Comparison of ENCODE assay signal across 32 cellular contexts in genomic region chr17:39999067-39999466, GRCh38. TPM values are rescaled to one million over a fixed set of nuclear protein-coding genes. Genes with fewer than 3 reads are reported as not detected.
DNase-seq lines count a peak whose midpoint lies in the region; ATAC-seq, FAIRE-seq and TF ChIP-seq lines count a peak whose summit lies in the region.
"Had no signal": no experiment of that assay in that cellular context is flagged by ENCODE, and none has a peak within 500 bp of the region (broad histone marks: within the 10 kb centered on the region; RNA-seq: fewer than 3 reads in every experiment).

No MANE protein-coding gene starts in this region.

- no peak overlapping the region for H2BK12ac ChIP-seq in mesenchymal stem cell (ENCODE audit: low read length in 2 of 2)

- no peak overlapping the region for H2BK15ac ChIP-seq in mesenchymal stem cell (ENCODE audit: low read depth, poor library complexity, severe bottlenecking)

- H3K23ac ChIP-seq in mesenchymal stem cell (ENCODE audit: low read length in 2 of 2), result no peak overlapping the region

- no peaks in the 10 kb centered on the region for H3K4me1 ChIP-seq in mesenchymal stem cell (ENCODE audit: control insufficient read depth, insufficient read depth, low read depth, low read length)
- peaks cover 11% of the 10 kb centered on the region for H3K4me1 ChIP-seq in mucosa of descending colon (ENCODE audit: low read depth)

- no peak overlapping the region for H3K14ac ChIP-seq in mesenchymal stem cell (ENCODE audit: low read length in 2 of 2)

- H3K4me3 ChIP-seq in mesenchymal stem cell (ENCODE audit: insufficient read depth in 1 of 2, low read depth in 1 of 2, low read length in 2 of 2), result no peak overlapping the region
- no peak overlapping the region for H3K4me3 ChIP-seq in mucosa of descending colon
- H3K4me3 ChIP-seq: ovary, stomach, tibial nerve had no signal

- intact Hi-C loops in mucosa of descending colon (cut with DNase I, micrococcal nuclease), result no loop called here

- WGBS in mesenchymal stem cell, result 83% methylated on average over 4 of the region's 4 CpGs

- H3K9ac ChIP-seq in mesenchymal stem cell (ENCODE audit: low read length), result no peak overlapping the region

- peaks cover 6% of the 10 kb centered on the region for H3K27me3 Mint-ChIP-seq in brain
- H3K27me3 Mint-ChIP-seq: activated CD4-positive, alpha-beta T cell treated with anti-CD3 and anti-CD28 coated beads for 36 hours; activated T-cell treated with anti-CD3 and anti-CD28 coated beads, Interleukin-2, amount 50 U/mL, for 24 hours; central memory CD8-positive, alpha-beta T cell had no signal

- no peak overlapping the region for H2AFZ ChIP-seq in mesenchymal stem cell (ENCODE audit: low read depth, low read length)

- peaks cover 32% of the 10 kb centered on the region for H3K36me3 Mint-ChIP-seq in brain

- H3K9me3 ChIP-seq in mesenchymal stem cell (ENCODE audit: control insufficient read depth, low read length), result no peaks in the 10 kb centered on the region
- no peaks in the 10 kb centered on the region for H3K9me3 ChIP-seq in mucosa of descending colon
- H3K9me3 ChIP-seq: ovary, stomach, tibial nerve had no signal

- no peak overlapping the region for H2BK5ac ChIP-seq in mesenchymal stem cell (ENCODE audit: low read depth, low read length, poor library complexity, severe bottlenecking)

- H3K36me3 ChIP-seq in mesenchymal stem cell (ENCODE audit: control insufficient read depth in 1 of 2, insufficient read depth in 2 of 2, low read depth in 1 of 2, low read length in 2 of 2), result peaks cover 40 to 42% of the 10 kb centered on the region in 2 experiments
- peaks cover 3% of the 10 kb centered on the region for H3K36me3 ChIP-seq in mucosa of descending colon (ENCODE audit: low read depth)
- H3K36me3 ChIP-seq: ovary had no signal

- no peak overlapping the region for H3K4me3 Mint-ChIP-seq in brain
- H3K4me3 Mint-ChIP-seq: activated CD4-positive, alpha-beta T cell treated with anti-CD3 and anti-CD28 coated beads for 36 hours; activated T-cell treated with anti-CD3 and anti-CD28 coated beads, Interleukin-2, amount 50 U/mL, for 24 hours; central memory CD8-positive, alpha-beta T cell; nephron; T-helper 1 cell treated with Interleukin-12 subunit alpha and Interleukin-12 subunit beta and Interleukin-4 antibody, amounts not matched to agents 30 μg/mL and 1 μg/mL, for 36 hours had no signal

- no peaks in the 10 kb centered on the region for H3K9me3 Mint-ChIP-seq in brain
- H3K9me3 Mint-ChIP-seq: activated T-cell treated with anti-CD3 and anti-CD28 coated beads, Interleukin-2, amount 50 U/mL, for 24 hours; central memory CD8-positive, alpha-beta T cell; nephron; T-helper 1 cell treated with Interleukin-12 subunit alpha and Interleukin-12 subunit beta and Interleukin-4 antibody, amounts not matched to agents 30 μg/mL and 1 μg/mL, for 36 hours had no signal

- no peak overlapping the region for H3K27ac ChIP-seq in mesenchymal stem cell (ENCODE audit: low read length, poor library complexity, severe bottlenecking)
- H3K27ac ChIP-seq: C4-2B, ovary, stomach, tibial nerve had no signal

- H2BK120ac ChIP-seq in mesenchymal stem cell (ENCODE audit: low read depth, low read length), result no peak overlapping the region

- H3K18ac ChIP-seq in mesenchymal stem cell (ENCODE audit: low read depth in 1 of 2, low read length in 2 of 2), result no peak overlapping the region

- H3K4me2 ChIP-seq in mesenchymal stem cell (ENCODE audit: low read length, poor library complexity, severe bottlenecking), result no peak overlapping the region

- ATAC-seq in HG03520 (IDR thresholded peaks at IDR 0.05; ENCODE audit: unreplicated experiment), result no peak
- ATAC-seq in mucosa of descending colon, result no peak
- ATAC-seq: left colon, right cardiac atrium had no signal

- H3K27me3 ChIP-seq in mesenchymal stem cell (ENCODE audit: control insufficient read depth in 1 of 2, insufficient read depth in 1 of 2, low read length in 2 of 2), result no peaks in the 10 kb centered on the region
- H3K27me3 ChIP-seq: ovary, stomach, tibial nerve had no signal

- H3K4ac ChIP-seq in mesenchymal stem cell (ENCODE audit: low read depth in 1 of 2, low read length in 2 of 2), result no peak overlapping the region

- no peak for FAIRE-seq in urothelium cell line (lab: Jason Lieb, UNC)
- FAIRE-seq: G401.6, RCC 7860 had no signal

- no peak overlapping the region for H2AK5ac ChIP-seq in mesenchymal stem cell (ENCODE audit: low read length, severe bottlenecking)

- peak; percentile 50 for DNase-seq in ELR (ENCODE audit: low read depth)
- peak; percentile 24 for DNase-seq in M059J (ENCODE audit: low read depth)
- DNase-seq in mesenchymal stem cell, result peak; percentile 29
- DNase-seq in mucosa of descending colon, result no peak
- DNase-seq in urothelium cell line (ENCODE audit: low spot score), result no peak
- DNase-seq in C1 segment of cervical spinal cord (lab: John Stamatoyannopoulos, UW), result no peak
- DNase-seq: activated CD4-positive, alpha-beta T cell treated with anti-CD3 and anti-CD28 coated beads for 36 hours; activated CD8-positive, alpha-beta memory T cell treated with anti-CD3 and anti-CD28 coated beads for 24 hours; activated naive CD4-positive, alpha-beta T cell treated with Interleukin-2 at 50 U/mL for 16 hours; activated T-cell treated with anti-CD3 and anti-CD28 coated beads, Interleukin-2, amount 50 U/mL, for 24 hours; dermis blood vessel endothelial cell; head of caudate nucleus; left colon; NCI-H1092 treated with DMSO at 0.1 percent for 48 hours; NCI-H1930; NCI-H526 treated with DMSO at 0.1 percent for 48 hours; ovary; stimulated activated CD4-positive, alpha-beta T cell treated with anti-CD3 and anti-CD28 coated beads, Interleukin-12 subunit alpha, Interleukin-12 subunit beta, amount 100 ng/mL, for 4 hours; stomach had no signal

- H4K8ac ChIP-seq in mesenchymal stem cell (ENCODE audit: low read length), result no peak overlapping the region

- peak overlapping the region in 4 of 5 experiments; percentile 23 to 77 (median 40) for H3K27ac Mint-ChIP-seq in brain
- H3K27ac Mint-ChIP-seq: activated CD4-positive, alpha-beta T cell treated with anti-CD3 and anti-CD28 coated beads for 36 hours; nephron; T-helper 1 cell treated with Interleukin-12 subunit alpha and Interleukin-12 subunit beta and Interleukin-4 antibody, amounts not matched to agents 30 μg/mL and 1 μg/mL, for 36 hours had no signal

- H3K4me1 Mint-ChIP-seq in brain, result no peaks in the 10 kb centered on the region

- no peak overlapping the region for H4K91ac ChIP-seq in mesenchymal stem cell (ENCODE audit: low read length)

- TF ChIP-seq CTCF in brain (conservative IDR thresholded peaks at IDR 0.05) (no peak), mucosa of descending colon (IDR thresholded peaks at IDR 0.05) (no peak)

- H3K79me1 ChIP-seq in mesenchymal stem cell (replicated peaks; ENCODE audit: low read length, poor library complexity, severe bottlenecking), result peaks cover 4% of the 10 kb centered on the region

RNA-seq across cellular contexts. Expression of gene CSF3, which starts 16.2 kb away (rescaled TPM):
- not detected in 2 replicates for total RNA-seq in M059J (2014; rRNA removed; shearing (Covaris generic))
- 0.25 TPM for polyA plus RNA-seq in brain (ENCODE audit: insufficient read depth, low read depth, low replicate concordance)
- not detected for polyA plus RNA-seq in mesenchymal stem cell (2013, experiment 1 of 2)
- polyA plus RNA-seq in mesenchymal stem cell (2013, experiment 2 of 2), result 0.05 TPM
- not detected for total RNA-seq in mucosa of descending colon
- total RNA-seq: activated CD4-positive, alpha-beta T cell treated with anti-CD3 and anti-CD28 coated beads for 36 hours; fibroblast of lung; SK-MEL-5 had no signal
- polyA plus RNA-seq: fibroblast of lung had no signal

RNA-seq across cellular contexts. Expression of gene PSMD3, which starts 18.5 kb away (rescaled TPM):
- 138 and 170 TPM in 2 replicates for total RNA-seq in M059J (2014; rRNA removed; shearing (Covaris generic))
- 166 TPM for polyA plus RNA-seq in brain (ENCODE audit: insufficient read depth, low read depth, low replicate concordance)
- polyA plus RNA-seq in mesenchymal stem cell (2013, experiment 1 of 2), result 79.8 TPM
- polyA plus RNA-seq in mesenchymal stem cell (2013, experiment 2 of 2), result 79.0 TPM
- total RNA-seq in mucosa of descending colon, result 100 to 1,000 TPM in 1 of 3 donors, 10 to 100 TPM in 2; 96.0 to 126 (median 96.8) TPM

RNA-seq across cellular contexts. Expression of gene GSDMA, which starts 36.3 kb away (rescaled TPM):
- not detected in 2 replicates for total RNA-seq in M059J (2014; rRNA removed; shearing (Covaris generic))
- not detected for polyA plus RNA-seq in brain (ENCODE audit: insufficient read depth, low read depth, low replicate concordance)
- polyA plus RNA-seq in mesenchymal stem cell (2013, experiment 1 of 2), result not detected
- not detected for polyA plus RNA-seq in mesenchymal stem cell (2013, experiment 2 of 2)
- under 1 TPM; 0.22 to 0.54 (median 0.26) TPM for total RNA-seq in mucosa of descending colon
- total RNA-seq: dermis blood vessel endothelial cell, fibroblast of lung, H7, SK-MEL-5, stomach had no signal
- polyA plus RNA-seq: fibroblast of lung, right cardiac atrium had no signal

RNA-seq across cellular contexts. Expression of gene MED24, which starts 55.1 kb away (rescaled TPM):
- 25.9 and 29.1 TPM in 2 replicates for total RNA-seq in M059J (2014; rRNA removed; shearing (Covaris generic))
- polyA plus RNA-seq in brain (ENCODE audit: insufficient read depth, low read depth, low replicate concordance), result 95.0 TPM
- 35.2 TPM for polyA plus RNA-seq in mesenchymal stem cell (2013, experiment 1 of 2)
- polyA plus RNA-seq in mesenchymal stem cell (2013, experiment 2 of 2), result 35.4 TPM
- total RNA-seq in mucosa of descending colon, result 10 to 100 TPM; 76.6 to 90.2 (median 87.4) TPM

Comparison
In these comparisons a context has a peak if more than half of its experiments do, and no peak if none do; other contexts are left out.
1. DNase-seq: peak in ELR (single experiment), M059J (single experiment) and mesenchymal stem cell (single experiment); none in mucosa of descending colon (0 of 3), urothelium cell line (single experiment) and C1 segment of cervical spinal cord (0 of 14).